ENCODE assay signal across 22 cellular contexts in the genomic region with DNA sequence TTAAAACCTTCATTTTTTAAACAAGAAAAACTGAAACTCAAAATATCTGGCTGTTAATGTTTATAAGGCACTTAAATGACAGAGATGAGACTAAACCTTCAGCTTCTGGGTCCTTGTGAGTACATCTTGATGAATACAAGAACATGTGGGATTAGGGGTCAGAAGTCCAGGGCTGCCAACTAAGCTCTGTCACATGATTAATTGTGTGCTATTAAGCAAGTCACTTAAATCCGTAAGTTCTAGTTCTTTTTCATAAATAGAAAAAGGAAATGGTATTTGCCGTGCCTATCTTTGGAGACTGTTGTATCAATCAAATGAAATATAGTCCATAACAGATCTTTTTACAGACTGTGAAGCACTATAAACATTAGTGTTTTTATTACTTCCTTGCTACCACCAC. TPM values are rescaled to one million over a fixed set of nuclear protein-coding genes. Genes with fewer than 3 reads are reported as not detected.
DNase-seq lines count a peak whose midpoint lies in the region; ATAC-seq and TF ChIP-seq lines count a peak whose summit lies in the region.
"Had no signal": no experiment of that assay in that cellular context is flagged by ENCODE, and none has a peak within 500 bp of the region (broad histone marks: within the 10 kb centered on the region; RNA-seq: fewer than 3 reads in every experiment).

No MANE protein-coding gene starts in this region.

- no peaks in the 10 kb centered on the region for H3K4me1 Mint-ChIP-seq in CD8-positive, alpha-beta memory T cell
- H3K4me1 Mint-ChIP-seq: activated CD4-positive, alpha-beta memory T cell treated with anti-CD3 and anti-CD28 coated beads, Interleukin-2, amount 10 ng/mL, durations not matched to agents 7 days and 5 days; endodermal cell; stimulated activated naive B cell treated with anti-CD40 and anti-IgM and Interleukin-4, amounts not matched to agents 10 μg/mL and 1 μg/mL and 100 μg/mL, for 72 hours had no signal

- no TSS peak for BruUV-seq in IMR-90 (replicated peaks; lab: Mats Ljungman, UMichigan)
- no TSS peak for BruUV-seq in PC-9 (replicated peaks; lab: Mats Ljungman, UMichigan)

- no peak overlapping the region for H2BK20ac ChIP-seq in IMR-90 (ENCODE audit: low read depth, low read length)

- no peak overlapping the region for H3K56ac ChIP-seq in IMR-90 (ENCODE audit: extremely low read depth, insufficient read depth, low read length)

- H2AFZ ChIP-seq in IMR-90 (replicated peaks; ENCODE audit: low read length, poor library complexity) = no peak overlapping the region
- H2AFZ ChIP-seq in PC-9 = peak overlapping the region; percentile 39
- H2AFZ ChIP-seq in fibroblast of lung (ENCODE audit: low read length) = peak overlapping the region; percentile 33

- no peaks in the 10 kb centered on the region for H4K20me1 ChIP-seq in IMR-90 (ENCODE audit: insufficient read depth, low read length)
- H4K20me1 ChIP-seq in PC-9 (ENCODE audit: insufficient read depth) = no peaks in the 10 kb centered on the region
- no peaks in the 10 kb centered on the region for H4K20me1 ChIP-seq in fibroblast of lung (ENCODE audit: control insufficient read depth, extremely low read depth, insufficient read depth, low read length)

- intact Hi-C loops in IMR-90 (cut with micrococcal nuclease) (loop anchor here (1.0 to 5.0 kb wide), 4 partner anchors 252 to 896 kb away; no protein-coding TSS in a partner anchor), PC-9 (cut with micrococcal nuclease; ENCODE audit: unreplicated experiment) (loop anchor here (5.0 to 10.0 kb wide), 2 partner anchors 377 to 719 kb away; no protein-coding TSS in a partner anchor), gastrocnemius medialis (cut with DNase I; ENCODE audit: low total_unique reads) (loop anchor here (5.0 kb wide), 1 partner anchor 862 kb away; no protein-coding TSS in a partner anchor)

- DNase-seq in IMR-90 = peak; percentile 45
- no peak for DNase-seq in PC-9
- DNase-seq in fibroblast of lung (ENCODE audit: low read depth in 2 of 2) = peak; percentile 60 to 64
- DNase-seq in retinal pigment epithelial cell (ENCODE audit: low read depth) = peak; percentile 83
- no peak for DNase-seq in DMS 273 treated with DMSO at 0.1 percent for 48 hours (lab: John Stamatoyannopoulos, UW)
- DNase-seq in CD8-positive, alpha-beta memory T cell = no peak
- no peak for DNase-seq in gastrocnemius medialis
- DNase-seq in NCI-H748 treated with DMSO at 0.1 percent for 48 hours (lab: John Stamatoyannopoulos, UW) = no peak
- DNase-seq: activated CD4-positive, alpha-beta memory T cell treated with anti-CD3 and anti-CD28 coated beads, Interleukin-2, amount 10 ng/mL, durations not matched to agents 7 days and 5 days; activated T-cell treated with anti-CD3 and anti-CD28 coated beads, Interleukin-2, amount 50 U/mL, for 48 hours; BE2C; endodermal cell; GOT3; naive thymus-derived CD8-positive, alpha-beta T cell; Right ventricle myocardium superior; stimulated activated CD4-positive, alpha-beta T cell treated with anti-CD3 and anti-CD28 coated beads, Interleukin-12 subunit alpha, Interleukin-12 subunit beta, amount 100 ng/mL, for 4 hours; stimulated activated naive B cell treated with anti-CD40 and anti-IgM and Interleukin-4, amounts not matched to agents 10 μg/mL and 1 μg/mL and 100 μg/mL, for 72 hours; T-helper 1 cell had no signal

- H3K4me3 Mint-ChIP-seq in CD8-positive, alpha-beta memory T cell = no peak overlapping the region
- H3K4me3 Mint-ChIP-seq: activated CD4-positive, alpha-beta memory T cell treated with anti-CD3 and anti-CD28 coated beads, Interleukin-2, amount 10 ng/mL, durations not matched to agents 7 days and 5 days; activated naive CD8-positive, alpha-beta T cell; endodermal cell; naive thymus-derived CD8-positive, alpha-beta T cell; stimulated activated naive B cell treated with anti-CD40 and anti-IgM and Interleukin-4, amounts not matched to agents 10 μg/mL and 1 μg/mL and 100 μg/mL, for 72 hours had no signal

- ATAC-seq in IMR-90 (ENCODE audit: low read depth) = peak; percentile 21; the same call in 1 of the 2 replicates
- ATAC-seq in gastrocnemius medialis = no peak
- ATAC-seq: naive thymus-derived CD8-positive, alpha-beta T cell; stimulated activated naive B cell treated with anti-CD40 and anti-IgM and Interleukin-4, amounts not matched to agents 10 μg/mL and 1 μg/mL and 100 μg/mL, for 72 hours had no signal

- H3K4me1 ChIP-seq in IMR-90 (ENCODE audit: control insufficient read depth, insufficient read depth, low read length) = no peaks in the 10 kb centered on the region; the same call in none of the 2 replicates
- H3K4me1 ChIP-seq in PC-9 (replicated peaks; ENCODE audit: insufficient read depth) = no peaks in the 10 kb centered on the region
- H3K4me1 ChIP-seq in fibroblast of lung (ENCODE audit: control insufficient read depth, extremely low read depth, insufficient read depth, low read length) = no peaks in the 10 kb centered on the region
- H3K4me1 ChIP-seq in CD8-positive, alpha-beta memory T cell (ENCODE audit: insufficient read depth, low read length) = no peaks in the 10 kb centered on the region
- H3K4me1 ChIP-seq in gastrocnemius medialis = no peaks in the 10 kb centered on the region
- H3K4me1 ChIP-seq: BE2C had no signal

- no peak overlapping the region for H3K27ac Mint-ChIP-seq in CD8-positive, alpha-beta memory T cell
- H3K27ac Mint-ChIP-seq: activated CD4-positive, alpha-beta memory T cell treated with anti-CD3 and anti-CD28 coated beads, Interleukin-2, amount 10 ng/mL, durations not matched to agents 7 days and 5 days; activated naive CD8-positive, alpha-beta T cell; endodermal cell; naive thymus-derived CD8-positive, alpha-beta T cell; stimulated activated naive B cell treated with anti-CD40 and anti-IgM and Interleukin-4, amounts not matched to agents 10 μg/mL and 1 μg/mL and 100 μg/mL, for 72 hours had no signal

- H3K4ac ChIP-seq in IMR-90 (ENCODE audit: low read depth, low read length) = no peak overlapping the region

- no peak overlapping the region for H2AK5ac ChIP-seq in IMR-90 (ENCODE audit: low read depth, low read length)

- H4K91ac ChIP-seq in IMR-90 (ENCODE audit: insufficient read depth, low read depth, low read length) = no peak overlapping the region

- H3K36me3 Mint-ChIP-seq in CD8-positive, alpha-beta memory T cell = no peaks in the 10 kb centered on the region
- H3K36me3 Mint-ChIP-seq: activated naive CD8-positive, alpha-beta T cell; naive thymus-derived CD8-positive, alpha-beta T cell; stimulated activated naive B cell treated with anti-CD40 and anti-IgM and Interleukin-4, amounts not matched to agents 10 μg/mL and 1 μg/mL and 100 μg/mL, for 72 hours had no signal

- H3K14ac ChIP-seq in IMR-90 (replicated peaks; ENCODE audit: low read depth, low read length) = peak overlapping the region; percentile 62; the same call in 1 of the 2 replicates

- no peaks in the 10 kb centered on the region for H3K27me3 Mint-ChIP-seq in CD8-positive, alpha-beta memory T cell

- TF ChIP-seq CTCF in IMR-90 (conservative IDR thresholded peaks at IDR 0.05; ENCODE audit: low read depth, low read length) (no peak), PC-9 (conservative IDR thresholded peaks at IDR 0.05) (no peak), fibroblast of lung (conservative IDR thresholded peaks at IDR 0.05 in 1 of 2, IDR thresholded peaks at IDR 0.05 in 1 of 2; ENCODE audit: low read depth in 1 of 2, low read length in 2 of 2) (no peak), retinal pigment epithelial cell (conservative IDR thresholded peaks at IDR 0.05; ENCODE audit: low read depth, low read length) (no peak), gastrocnemius medialis (IDR thresholded peaks at IDR 0.05 in 4 of 5, conservative IDR thresholded peaks at IDR 0.05 in 1 of 5) (no peak)

- H3K9ac ChIP-seq in IMR-90 (ENCODE audit: low read depth, low read length) (no peak overlapping the region), fibroblast of lung (ENCODE audit: insufficient read depth, low read length) (no peak overlapping the region)
- H3K9ac ChIP-seq: KMS-11 had no signal

- no peaks in the 10 kb centered on the region for H3K79me2 ChIP-seq in PC-9 (ENCODE audit: low read depth)
- H3K79me2 ChIP-seq in fibroblast of lung (ENCODE audit: control insufficient read depth, insufficient read depth, low read length) = no peaks in the 10 kb centered on the region

- H3K27ac ChIP-seq in IMR-90 (ENCODE audit: insufficient read depth, low read length) = no peak overlapping the region
- H3K27ac ChIP-seq in PC-9 = no peak overlapping the region
- no peak overlapping the region for H3K27ac ChIP-seq in fibroblast of lung (ENCODE audit: insufficient read depth, low read length)
- no peak overlapping the region for H3K27ac ChIP-seq in CD8-positive, alpha-beta memory T cell (ENCODE audit: low read depth, low read length)
- H3K27ac ChIP-seq in gastrocnemius medialis = no peak overlapping the region
- H3K27ac ChIP-seq: KMS-11, tibial nerve, VCaP had no signal

- POLR2A ChIA-PET in IMR-90 (lab: Charles Lee; ENCODE audit: unreplicated experiment) = no interaction called here
- POLR2A ChIA-PET in PC-9 (lab: Charles Lee; ENCODE audit: unreplicated experiment) = no interaction called here
- POLR2A ChIA-PET in CD8-positive, alpha-beta memory T cell (lab: Charles Lee) = no interaction called here

- H4K8ac ChIP-seq in IMR-90 (ENCODE audit: low read depth in 2 of 2, low read length in 2 of 2) = no peak overlapping the region

- H3F3A ChIP-seq in PC-9 (ENCODE audit: insufficient read depth, low read depth) = 0 out of 2 replicates have a peak, but pooled peaks cover 5% of the 10 kb centered on the region

- no peak for TF ChIP-seq RAD21 in IMR-90 (IDR thresholded peaks at IDR 0.05; ENCODE audit: low read length)

- no peak overlapping the region; the same call in 2 of the 3 replicates for H2BK15ac ChIP-seq in IMR-90 (ENCODE audit: low read depth, low read length)

- no peaks in the 10 kb centered on the region for H3K27me3 ChIP-seq in IMR-90 (ENCODE audit: control insufficient read depth, insufficient read depth, low read length)
- no peaks in the 10 kb centered on the region for H3K27me3 ChIP-seq in PC-9 (ENCODE audit: insufficient read depth, low read depth)
- H3K27me3 ChIP-seq in fibroblast of lung (ENCODE audit: control insufficient read depth, insufficient read depth, low read length) = no peaks in the 10 kb centered on the region
- H3K27me3 ChIP-seq in CD8-positive, alpha-beta memory T cell (ENCODE audit: insufficient read depth, low read length, poor library complexity, severe bottlenecking) = no peaks in the 10 kb centered on the region
- H3K27me3 ChIP-seq in gastrocnemius medialis = no peaks in the 10 kb centered on the region
- H3K27me3 ChIP-seq: BE2C, tibial nerve had no signal

- in situ Hi-C loops in IMR-90 (cut with MboI; ENCODE audit: low sequenced_read_pairs) (loop anchor here (5.0 kb wide), 1 partner anchor 867 kb away; no protein-coding TSS in a partner anchor), gastrocnemius medialis (cut with MboI; ENCODE audit: low sequenced_read_pairs in 4 of 4) (loop anchor here (10.0 to 25.0 kb wide), 4 partner anchors 859 to 889 kb away; no protein-coding TSS in a partner anchor)

- no peak overlapping the region for H4K5ac ChIP-seq in IMR-90 (ENCODE audit: low read depth, low read length)

- no peaks in the 10 kb centered on the region for H3K9me2 ChIP-seq in PC-9 (ENCODE audit: insufficient read depth)

- no peaks in the 10 kb centered on the region for H3K79me1 ChIP-seq in IMR-90 (ENCODE audit: low read depth in 1 of 2, low read length in 2 of 2)

- H3K4me2 ChIP-seq in IMR-90 (ENCODE audit: low read depth, low read length) (peak overlapping the region; percentile 96), PC-9 (0 out of 2 replicates have a peak overlapping the region, but pooled peaks have one; percentile 8), fibroblast of lung (ENCODE audit: extremely low read depth, insufficient read depth, low read length) (peak overlapping the region; percentile 61)
- H3K4me2 ChIP-seq: KMS-11 had no signal

- peak overlapping the region; percentile 35; the same call in 1 of the 2 replicates for H3K18ac ChIP-seq in IMR-90 (ENCODE audit: low read depth, low read length)

- no peak overlapping the region for H2AK9ac ChIP-seq in IMR-90 (replicated peaks; ENCODE audit: low read depth, low read length, poor library complexity)

- CTCF ChIA-PET in IMR-90 (lab: Yijun Ruan, JAX) (interaction anchor here (0.7 to 1.6 kb wide), 9 partner anchors 714 to 1309 kb away, joined by 3 to 15 read pairs (median 4); no protein-coding TSS in a partner anchor), PC-9 (lab: Charles Lee) (no interaction called here)
- CTCF ChIA-PET in CD8-positive, alpha-beta memory T cell (lab: Charles Lee) = no interaction called here

- H3K36me3 ChIP-seq in IMR-90 (ENCODE audit: control insufficient read depth, insufficient read depth, low read length) (no peaks in the 10 kb centered on the region), PC-9 (ENCODE audit: low read depth) (no peaks in the 10 kb centered on the region), fibroblast of lung (ENCODE audit: control insufficient read depth, insufficient read depth, low read length) (no peaks in the 10 kb centered on the region), gastrocnemius medialis (no peaks in the 10 kb centered on the region)
- no peaks in the 10 kb centered on the region for H3K36me3 ChIP-seq in CD8-positive, alpha-beta memory T cell (ENCODE audit: insufficient read depth, low read length)
- H3K36me3 ChIP-seq: BE2C, tibial nerve had no signal

- H2BK5ac ChIP-seq in IMR-90 (ENCODE audit: low read depth, low read length, poor library complexity, severe bottlenecking) = no peak overlapping the region

- H3K9me1 ChIP-seq in IMR-90 (ENCODE audit: insufficient read depth, low read length) = 0 out of 2 replicates have a peak, but pooled peaks cover 1% of the 10 kb centered on the region

- H3K9me3 ChIP-seq in IMR-90 (ENCODE audit: control insufficient read depth, insufficient read depth, low read length) = no peaks in the 10 kb centered on the region
- H3K9me3 ChIP-seq in PC-9 (ENCODE audit: insufficient read depth, low read depth) = no peaks in the 10 kb centered on the region
- H3K9me3 ChIP-seq in fibroblast of lung (ENCODE audit: control insufficient read depth, insufficient read depth, low read depth, low read length) = no peaks in the 10 kb centered on the region
- no peaks in the 10 kb centered on the region for H3K9me3 ChIP-seq in CD8-positive, alpha-beta memory T cell (ENCODE audit: low read length)
- H3K9me3 ChIP-seq in gastrocnemius medialis = no peaks in the 10 kb centered on the region
- H3K9me3 ChIP-seq: BE2C, tibial nerve had no signal

- WGBS in IMR-90 (ENCODE audit: extremely low coverage in 2 of 2, insufficient read length in 1 of 2), 2 experiments = no CpG with 5 or more reads among the region's 2 CpGs

- no peak for TF ChIP-seq POLR2A in IMR-90 (IDR thresholded peaks at IDR 0.05; ENCODE audit: low read depth, low read length)
- no peak for TF ChIP-seq POLR2A in gastrocnemius medialis (IDR thresholded peaks at IDR 0.05)

- no peaks in the 10 kb centered on the region for H3K9me3 Mint-ChIP-seq in CD8-positive, alpha-beta memory T cell
- H3K9me3 Mint-ChIP-seq: activated CD4-positive, alpha-beta memory T cell treated with anti-CD3 and anti-CD28 coated beads, Interleukin-2, amount 10 ng/mL, durations not matched to agents 7 days and 5 days; endodermal cell; naive thymus-derived CD8-positive, alpha-beta T cell; stimulated activated naive B cell treated with anti-CD40 and anti-IgM and Interleukin-4, amounts not matched to agents 10 μg/mL and 1 μg/mL and 100 μg/mL, for 72 hours had no signal

- H2BK120ac ChIP-seq in IMR-90 (ENCODE audit: low read depth, low read length) = no peak overlapping the region

- H3K23ac ChIP-seq in IMR-90 (ENCODE audit: low read depth, low read length) = 0 out of 2 replicates have a peak overlapping the region, but pooled peaks have one; percentile 46

- dilution Hi-C loops in IMR-90 (cut with HindIII; ENCODE audit: low sequenced_read_pairs, unreplicated experiment) = no loop called here

- H3K4me3 ChIP-seq in IMR-90 (ENCODE audit: insufficient read depth, low read depth, low read length) = no peak overlapping the region; the same call in 1 of the 2 replicates
- H3K4me3 ChIP-seq in PC-9 = no peak overlapping the region
- peak overlapping the region in 1 of 4 experiments; percentile 26 for H3K4me3 ChIP-seq in fibroblast of lung (replicated peaks in 1 of 4; ENCODE audit: control extremely low read depth in 1 of 4, insufficient read depth in 1 of 4, low read depth in 3 of 4, low read length in 4 of 4)
- H3K4me3 ChIP-seq in retinal pigment epithelial cell (ENCODE audit: low read length) = no peak overlapping the region
- H3K4me3 ChIP-seq in CD8-positive, alpha-beta memory T cell (ENCODE audit: low read length) = no peak overlapping the region
- H3K4me3 ChIP-seq in gastrocnemius medialis = no peak overlapping the region
- H3K4me3 ChIP-seq: tibial nerve had no signal

RNA-seq across cellular contexts. Expression of a gene that starts 43.2 kb away (rescaled TPM):
- 49.5 and 51.7 TPM in 2 replicates for total RNA-seq in IMR-90 (2012; rRNA removed)
- 33.2 and 43.6 TPM in 2 replicates for polyA plus RNA-seq in IMR-90 (2012; rRNA removed)
- 6.7 and 14.4 TPM in 2 replicates for polyA plus RNA-seq in IMR-90 (2012; cell fraction: cytosol; rRNA removed)
- polyA plus RNA-seq in IMR-90 (2012; cell fraction: nucleus; rRNA removed; ENCODE audit: low replicate concordance) = 17.5 and 125 TPM in 2 replicates
- total RNA-seq in PC-9 (2021) = 46.4 and 53.6 TPM in 2 replicates
- total RNA-seq in fibroblast of lung = 59.1 and 76.0 TPM in 2 replicates
- 55.1 and 65.5 TPM in 2 replicates for polyA plus RNA-seq in fibroblast of lung
- 35.2 and 41.9 TPM in 2 replicates for polyA plus RNA-seq in fibroblast of lung (2012)
- polyA minus RNA-seq in fibroblast of lung (ENCODE audit: low replicate concordance) = 57.8 and 126 TPM in 2 replicates
- total RNA-seq in CD8-positive, alpha-beta memory T cell = under 1 TPM; 0.64 to 0.79 TPM
- 0.43 TPM for polyA plus RNA-seq in CD8-positive, alpha-beta memory T cell
- total RNA-seq in gastrocnemius medialis = 10 to 100 TPM; 16.6 to 26.7 (median 20.7) TPM

Comparison
In these comparisons a context has a peak if more than half of its experiments do, and no peak if none do; other contexts are left out.
1. DNase-seq: peak in IMR-90 (single experiment), fibroblast of lung (2 of 2) and retinal pigment epithelial cell (single experiment); none in PC-9 (0 of 2), DMS 273 treated with DMSO at 0.1 percent for 48 hours (single experiment), CD8-positive, alpha-beta memory T cell (0 of 5), gastrocnemius medialis (0 of 2) and NCI-H748 treated with DMSO at 0.1 percent for 48 hours (single experiment).
2. H3K4me2 ChIP-seq: peak in every context shown above with its lines; median percentile 96 in IMR-90; 61 in fibroblast of lung; 8 in PC-9.
3. RNA of a gene that starts 43.2 kb away (total RNA-seq): 59.1 to 76.0 TPM in fibroblast of lung, 46.4 to 53.6 TPM in PC-9, 49.5 to 51.7 TPM in IMR-90 and 16.6 to 26.7 TPM in gastrocnemius medialis; 0.64 to 0.79 TPM in CD8-positive, alpha-beta memory T cell; every median in the first group is over 4 times any median in the second.